In the genomic region with DNA sequence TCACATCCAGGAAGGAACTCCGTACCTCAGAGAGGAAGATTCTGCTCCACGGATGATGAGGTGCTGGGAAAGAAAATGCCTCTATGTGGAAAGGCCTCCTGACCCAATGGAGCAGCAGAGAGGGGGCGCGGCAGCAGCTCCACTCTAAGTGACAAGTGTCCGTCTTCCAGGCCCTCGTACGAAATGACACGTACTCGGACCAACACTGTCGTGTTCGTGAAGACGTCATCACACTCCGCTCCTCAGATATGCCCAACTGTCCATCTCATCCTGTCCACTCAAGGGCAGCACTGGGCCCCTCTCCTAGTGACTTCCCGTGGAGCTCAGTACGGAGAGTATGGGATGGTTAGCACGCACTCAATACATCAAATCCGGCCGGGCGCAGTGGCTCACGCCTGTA, we compare ENCODE assay signal across 19 cellular contexts.
"Had no signal": no experiment of that assay in that cellular context is flagged by ENCODE, and none has a peak within 500 bp of the region (broad histone marks: within the 10 kb centered on the region; RNA-seq: fewer than 3 reads in every experiment).

No MANE protein-coding gene starts in this region.

- ATAC-seq: effector memory CD8-positive, alpha-beta T cell; heart left ventricle; left ventricle myocardium superior; lower lobe of right lung; natural killer cell; sciatic nerve; stimulated activated effector memory CD8-positive, alpha-beta T cell treated with anti-CD3 and anti-CD28 coated beads, Interleukin-12 subunit alpha, Interleukin-12 subunit beta, amount 100 ng/mL, for 72 hours had no signal

- H3K27me3 ChIP-seq: heart left ventricle, neutrophil, right atrium auricular region, stomach, tibial artery had no signal

- H3K36me3 ChIP-seq: neutrophil, right atrium auricular region had no signal

- H2AFZ ChIP-seq: parathyroid adenoma had no signal

- DNase-seq: effector memory CD8-positive, alpha-beta T cell; erythroblast; hippocampal formation; immature natural killer cell; left ventricle myocardium superior; lower lobe of right lung; natural killer cell; stimulated activated CD4-positive, alpha-beta T cell treated with anti-CD3 and anti-CD28 coated beads, Interleukin-2, amount 100 ng/mL, for 24 hours; stimulated activated CD4-positive, alpha-beta T cell treated with anti-CD3 and anti-CD28 coated beads, Interleukin-4, amount 100 ng/mL, for 24 hours; stimulated activated naive CD4-positive, alpha-beta T cell treated with Interleukin-2 at 50 U/mL for 16 hours; stomach; tibial artery had no signal

- H3K27ac ChIP-seq: coronary artery, heart left ventricle, lower lobe of right lung, neutrophil, parathyroid adenoma, right atrium auricular region, tibial artery had no signal

- H3K9ac ChIP-seq: parathyroid adenoma had no signal

- H3K9me3 ChIP-seq: heart left ventricle, lower lobe of right lung, neutrophil, right atrium auricular region, stomach, tibial artery had no signal

- H3K79me2 ChIP-seq: parathyroid adenoma had no signal

- H3K4me3 ChIP-seq: coronary artery, heart left ventricle, lower lobe of right lung, right atrium auricular region, stomach, tibial artery had no signal

- H3K4me1 ChIP-seq: heart left ventricle, lower lobe of right lung, parathyroid adenoma, right atrium auricular region, tibial artery had no signal
